8 cellular contexts compared by ENCODE assay signal in the genomic region with DNA sequence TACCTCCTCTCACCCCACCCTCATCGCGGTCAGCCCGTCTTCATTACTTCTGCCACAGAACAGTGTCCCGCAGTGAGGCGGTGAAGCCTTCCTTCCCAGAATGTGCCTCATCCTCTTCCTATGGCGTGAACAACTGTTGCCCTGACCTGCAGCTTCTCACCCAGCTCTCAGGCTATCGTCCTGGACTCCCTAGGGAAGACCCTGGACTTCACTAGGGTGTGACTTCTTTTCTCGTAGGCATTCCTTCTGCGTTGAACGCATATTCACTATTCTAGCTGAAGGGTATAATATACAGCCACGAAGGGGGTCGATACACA. TPM values are rescaled to one million over a fixed set of nuclear protein-coding genes. Genes with fewer than 3 reads are reported as not detected.
DNase-seq lines count a peak whose midpoint lies in the region; ATAC-seq and TF ChIP-seq lines count a peak whose summit lies in the region.

No MANE protein-coding gene starts in this region.

- H3K79me1 ChIP-seq in mesenchymal stem cell (replicated peaks; ENCODE audit: low read length, poor library complexity, severe bottlenecking), result peaks cover 36% of the 10 kb centered on the region

- peak overlapping the region; percentile 94 to 99 (median 99) for H3K4me3 Mint-ChIP-seq in brain

- H3K4me1 Mint-ChIP-seq in brain, result peaks cover 63% of the 10 kb centered on the region

- peak overlapping the region in 1 of 2 experiments; percentile 68 for H3K14ac ChIP-seq in mesenchymal stem cell (ENCODE audit: low read length in 2 of 2)

- H3K4me3 ChIP-seq in cardiac muscle cell, result peak overlapping the region; percentile 94
- peak overlapping the region; percentile 31 to 98 for H3K4me3 ChIP-seq in mesenchymal stem cell (ENCODE audit: insufficient read depth in 1 of 2, low read depth in 1 of 2, low read length in 2 of 2)
- H3K4me3 ChIP-seq in urinary bladder (ENCODE audit: low read depth, low read length), result peak overlapping the region; percentile 79

- peak overlapping the region in 1 of 2 experiments; percentile 62 for H3K4ac ChIP-seq in mesenchymal stem cell (ENCODE audit: low read depth in 1 of 2, low read length in 2 of 2)

- no peaks in the 10 kb centered on the region for H3K9me3 ChIP-seq in cardiac muscle cell (ENCODE audit: low read depth)
- peaks cover 4% of the 10 kb centered on the region for H3K9me3 ChIP-seq in mesenchymal stem cell (ENCODE audit: control insufficient read depth, low read length)

- H3K4me1 ChIP-seq in cardiac muscle cell (ENCODE audit: low read depth) (peaks cover 12% of the 10 kb centered on the region), mesenchymal stem cell (ENCODE audit: control insufficient read depth, insufficient read depth, low read depth, low read length) (peaks cover 15% of the 10 kb centered on the region), urinary bladder (ENCODE audit: insufficient read depth) (no peaks in the 10 kb centered on the region)

- no peak overlapping the region for H2BK5ac ChIP-seq in mesenchymal stem cell (ENCODE audit: low read depth, low read length, poor library complexity, severe bottlenecking)

- ATAC-seq in GM18498 (IDR thresholded peaks at IDR 0.05; ENCODE audit: unreplicated experiment), result no peak

- WGBS in mesenchymal stem cell, result 35% methylated on average over 12 of the region's 12 CpGs
- WGBS in urinary bladder, result 22% methylated on average over 12 of the region's 12 CpGs

- H2AK5ac ChIP-seq in mesenchymal stem cell (ENCODE audit: low read length, severe bottlenecking), result no peak overlapping the region

- H3K23ac ChIP-seq in mesenchymal stem cell (ENCODE audit: low read length in 2 of 2), result no peak overlapping the region

- H2BK15ac ChIP-seq in mesenchymal stem cell (ENCODE audit: low read depth, poor library complexity, severe bottlenecking), result no peak overlapping the region

- H3K27ac Mint-ChIP-seq in brain, result peak overlapping the region; percentile 98 to 100 (median 98)

- H4K91ac ChIP-seq in mesenchymal stem cell (ENCODE audit: low read length), result no peak overlapping the region

- H3K9me3 Mint-ChIP-seq in brain, result peaks cover 0 to 8% (median 4%) of the 10 kb centered on the region in 5 experiments

- peak overlapping the region in 1 of 2 experiments; percentile 8 for H2BK12ac ChIP-seq in mesenchymal stem cell (ENCODE audit: low read length in 2 of 2)

- TF ChIP-seq CTCF in cardiac muscle cell (IDR thresholded peaks at IDR 0.05; ENCODE audit: low read depth, low read length) (no peak), brain (conservative IDR thresholded peaks at IDR 0.05) (peak; percentile 2 to 28)

- H3K4me2 ChIP-seq in mesenchymal stem cell (ENCODE audit: low read length, poor library complexity, severe bottlenecking), result peak overlapping the region; percentile 72

- H3K36me3 ChIP-seq in cardiac muscle cell (no peaks in the 10 kb centered on the region), mesenchymal stem cell (ENCODE audit: control insufficient read depth in 1 of 2, insufficient read depth in 2 of 2, low read depth in 1 of 2, low read length in 2 of 2) (peaks cover 36 to 42% of the 10 kb centered on the region in 2 experiments), urinary bladder (ENCODE audit: insufficient read depth) (no peaks in the 10 kb centered on the region)

- peaks cover 48% of the 10 kb centered on the region for H3K36me3 Mint-ChIP-seq in brain

- no peak overlapping the region for H4K8ac ChIP-seq in mesenchymal stem cell (ENCODE audit: low read length)

- H3K27ac ChIP-seq in cardiac muscle cell, result peak overlapping the region; percentile 97
- peak overlapping the region; percentile 97 for H3K27ac ChIP-seq in mesenchymal stem cell (ENCODE audit: low read length, poor library complexity, severe bottlenecking)
- H3K27ac ChIP-seq in urinary bladder (ENCODE audit: low read depth), result peak overlapping the region; percentile 13

- peak overlapping the region; percentile 98 for H3K9ac ChIP-seq in mesenchymal stem cell (ENCODE audit: low read length)

- H3K27me3 ChIP-seq in cardiac muscle cell (no peaks in the 10 kb centered on the region), mesenchymal stem cell (ENCODE audit: control insufficient read depth in 1 of 2, insufficient read depth in 1 of 2, low read length in 2 of 2) (no peaks in the 10 kb centered on the region)

- intact Hi-C loops in cardiac septum (cut with DNase I), result loop anchor here (1.0 kb wide), 1 partner anchor 89 kb away; no protein-coding TSS in a partner anchor

- peaks cover 4% of the 10 kb centered on the region for H3K27me3 Mint-ChIP-seq in brain

- DNase-seq in cardiac muscle cell (ENCODE audit: low read depth in 1 of 2, low spot score in 1 of 2) (no peak), cardiac septum (ENCODE audit: low spot score) (no peak), mesenchymal stem cell (no peak), SW 1271 (lab: John Stamatoyannopoulos, UW) (no peak)
- no peak for DNase-seq in stimulated activated CD4-positive, alpha-beta T cell treated with anti-CD3 and anti-CD28 coated beads, Interleukin-4, amount 100 ng/mL, for 4 hours

- peak overlapping the region in 1 of 2 experiments; percentile 25 for H3K18ac ChIP-seq in mesenchymal stem cell (ENCODE audit: low read depth in 1 of 2, low read length in 2 of 2)

- H2BK120ac ChIP-seq in mesenchymal stem cell (ENCODE audit: low read depth, low read length), result no peak overlapping the region

- no peak overlapping the region for H2AFZ ChIP-seq in mesenchymal stem cell (ENCODE audit: low read depth, low read length)

RNA-seq across cellular contexts. Expression of a gene that starts 1.0 kb away (rescaled TPM):
- 7.1 and 11.2 TPM in 2 replicates for total RNA-seq in cardiac muscle cell
- polyA plus RNA-seq in cardiac muscle cell, result 1.9 and 2.6 TPM in 2 replicates
- total RNA-seq in cardiac septum, result 15.7 TPM
- 10.4 TPM for polyA plus RNA-seq in brain (ENCODE audit: insufficient read depth, low read depth, low replicate concordance)
- polyA plus RNA-seq in mesenchymal stem cell (2013, experiment 1 of 2), result 9.1 TPM
- 8.8 TPM for polyA plus RNA-seq in mesenchymal stem cell (2013, experiment 2 of 2)
- total RNA-seq in urinary bladder, result 2.1 TPM
- polyA plus RNA-seq in urinary bladder, result 13.7 TPM

RNA-seq across cellular contexts. Expression of a gene that starts 6.3 kb away (rescaled TPM):
- total RNA-seq in cardiac muscle cell (26.5 and 29.1 TPM in 2 replicates), cardiac septum (13.7 TPM), urinary bladder (5.7 TPM)
- polyA plus RNA-seq in cardiac muscle cell (15.9 and 17.3 TPM in 2 replicates), brain (ENCODE audit: insufficient read depth, low read depth, low replicate concordance) (20.5 TPM), urinary bladder (30.9 TPM)
- polyA plus RNA-seq in mesenchymal stem cell (2013, experiment 1 of 2), result 8.4 TPM
- 9.2 TPM for polyA plus RNA-seq in mesenchymal stem cell (2013, experiment 2 of 2)

RNA-seq across cellular contexts. Expression of a gene that starts 7.1 kb away (rescaled TPM):
- total RNA-seq in cardiac muscle cell (12.8 and 13.6 TPM in 2 replicates), cardiac septum (19.4 TPM), urinary bladder (2.3 TPM)
- polyA plus RNA-seq in cardiac muscle cell (18.7 and 25.3 TPM in 2 replicates), brain (ENCODE audit: insufficient read depth, low read depth, low replicate concordance) (30.5 TPM), urinary bladder (11.1 TPM)
- 8.5 TPM for polyA plus RNA-seq in mesenchymal stem cell (2013, experiment 1 of 2)
- 8.9 TPM for polyA plus RNA-seq in mesenchymal stem cell (2013, experiment 2 of 2)

RNA-seq across cellular contexts. Expression of a gene that starts 17.9 kb away (rescaled TPM):
- 15.1 and 15.4 TPM in 2 replicates for total RNA-seq in cardiac muscle cell
- polyA plus RNA-seq in cardiac muscle cell, result 13.3 and 14.0 TPM in 2 replicates
- 10.9 TPM for total RNA-seq in cardiac septum
- 5.8 TPM for polyA plus RNA-seq in brain (ENCODE audit: insufficient read depth, low read depth, low replicate concordance)
- polyA plus RNA-seq in mesenchymal stem cell (2013, experiment 1 of 2), result 2.4 TPM
- 2.5 TPM for polyA plus RNA-seq in mesenchymal stem cell (2013, experiment 2 of 2)
- 4.7 TPM for total RNA-seq in urinary bladder
- 9.7 TPM for polyA plus RNA-seq in urinary bladder

RNA-seq across cellular contexts. Expression of a gene that starts 25.8 kb away (rescaled TPM):
- total RNA-seq in cardiac muscle cell, result 10.3 and 13.4 TPM in 2 replicates
- polyA plus RNA-seq in cardiac muscle cell, result 14.9 and 17.7 TPM in 2 replicates
- 12.2 TPM for total RNA-seq in cardiac septum
- polyA plus RNA-seq in brain (ENCODE audit: insufficient read depth, low read depth, low replicate concordance), result 16.2 TPM
- polyA plus RNA-seq in mesenchymal stem cell (2013, experiment 1 of 2), result 25.8 TPM
- polyA plus RNA-seq in mesenchymal stem cell (2013, experiment 2 of 2), result 25.7 TPM
- total RNA-seq in urinary bladder, result 1.6 TPM
- 10.8 TPM for polyA plus RNA-seq in urinary bladder

Comparison
In these comparisons a context has a peak if more than half of its experiments do, and no peak if none do; other contexts are left out.
1. H3K27ac ChIP-seq: peak in every context shown above with its lines; median percentile 97 in cardiac muscle cell; 97 in mesenchymal stem cell; 13 in urinary bladder.